31 cellular contexts compared by ENCODE assay signal in genomic region chr16:58649707-58650106, GRCh38.
"Had no signal": no experiment of that assay in that cellular context is flagged by ENCODE, and none has a peak within 500 bp of the region (broad histone marks: within the 10 kb centered on the region; RNA-seq: fewer than 3 reads in every experiment).

No MANE protein-coding gene starts in this region.

- H3K4me1 ChIP-seq: ascending aorta, Peyer's patch had no signal

- H3K4me3 ChIP-seq: ascending aorta, body of pancreas, Peyer's patch had no signal

- FAIRE-seq: bronchial epithelial cell had no signal

- H3K36me3 ChIP-seq: ascending aorta, Peyer's patch had no signal

- H3K27ac Mint-ChIP-seq: activated CD4-positive, alpha-beta memory T cell treated with anti-CD3 and anti-CD28 coated beads for 36 hours; activated CD4-positive, alpha-beta T cell treated with anti-CD3 and anti-CD28 coated beads, Interleukin-2, amount 10 ng/mL, durations not matched to agents 7 days and 5 days; activated naive CD4-positive, alpha-beta T cell treated with anti-CD3 and anti-CD28 coated beads, Interleukin-2, amount 50 U/mL, for 72 hours; activated naive CD8-positive, alpha-beta T cell treated with anti-CD3 and anti-CD28 coated beads, Interleukin-2, amount 50 U/mL, for 24 hours; T-helper 1 cell treated with Interleukin-12 subunit alpha and Interleukin-12 subunit beta and Interleukin-4 antibody, amounts not matched to agents 30 μg/mL and 1 μg/mL, for 36 hours; WTC11 had no signal

- H3K9me3 Mint-ChIP-seq: activated CD4-positive, alpha-beta memory T cell treated with anti-CD3 and anti-CD28 coated beads for 36 hours; activated CD4-positive, alpha-beta T cell treated with anti-CD3 and anti-CD28 coated beads, Interleukin-2, amount 10 ng/mL, durations not matched to agents 7 days and 5 days; activated naive CD4-positive, alpha-beta T cell treated with anti-CD3 and anti-CD28 coated beads, Interleukin-2, amount 50 U/mL, for 72 hours; activated naive CD8-positive, alpha-beta T cell treated with anti-CD3 and anti-CD28 coated beads, Interleukin-2, amount 50 U/mL, for 24 hours; activated T-cell treated with anti-CD3 and anti-CD28 coated beads, Interleukin-2, amount 50 U/mL, for 4 hours; T-helper 1 cell treated with Interleukin-12 subunit alpha and Interleukin-12 subunit beta and Interleukin-4 antibody, amounts not matched to agents 30 μg/mL and 1 μg/mL, for 36 hours; WTC11 had no signal

- H3K9me3 ChIP-seq: ascending aorta, body of pancreas, Peyer's patch had no signal

- H3K4me1 Mint-ChIP-seq: activated CD4-positive, alpha-beta T cell treated with anti-CD3 and anti-CD28 coated beads, Interleukin-2, amount 10 ng/mL, durations not matched to agents 7 days and 5 days; activated naive CD8-positive, alpha-beta T cell treated with anti-CD3 and anti-CD28 coated beads, Interleukin-2, amount 50 U/mL, for 24 hours had no signal

- H3K27me3 ChIP-seq: ascending aorta, body of pancreas, Peyer's patch had no signal

- H3K36me3 Mint-ChIP-seq: activated CD4-positive, alpha-beta memory T cell treated with anti-CD3 and anti-CD28 coated beads for 36 hours; activated naive CD4-positive, alpha-beta T cell treated with anti-CD3 and anti-CD28 coated beads, Interleukin-2, amount 50 U/mL, for 72 hours; WTC11 had no signal

- DNase-seq: activated CD4-positive, alpha-beta memory T cell treated with anti-CD3 and anti-CD28 coated beads for 36 hours; activated CD4-positive, alpha-beta T cell treated with anti-CD3 and anti-CD28 coated beads for 1 hour; activated CD4-positive, alpha-beta T cell treated with anti-CD3 and anti-CD28 coated beads, Interleukin-2, amount 10 ng/mL, durations not matched to agents 7 days and 5 days; activated CD8-positive, alpha-beta memory T cell treated with anti-CD3 and anti-CD28 coated beads for 24 hours; activated effector memory CD4-positive, alpha-beta T cell treated with anti-CD3 and anti-CD28 coated beads, Interleukin-2, amount 50 U/mL, for 16 hours; activated naive CD4-positive, alpha-beta T cell treated with Interleukin-2 at 50 U/mL for 16 hours; activated naive CD8-positive, alpha-beta T cell treated with anti-CD3 and anti-CD28 coated beads, Interleukin-2, amount 50 U/mL, for 24 hours; activated T-cell treated with anti-CD3 and anti-CD28 coated beads, Interleukin-2, amount 50 U/mL, for 4 hours; amniotic stem cell; body of pancreas; central memory CD4-positive, alpha-beta T cell; KG1; MV-4-11; NCI-H1092 treated with DMSO at 0.1 percent for 48 hours; NCI-H1417 treated with DMSO at 0.1 percent for 48 hours; NCI-H1694; NCI-H2029; NCI-H2107; NCI-H2171 treated with DMSO at 0.1 percent for 48 hours; NCI-H226; NCI-H526 treated with DMSO at 0.1 percent for 48 hours; NK-92 treated with Interleukin-12 subunit alpha and Interleukin-12 subunit beta, amount 100 ng/mL, for 24 hours; OCI-M1; Peyer's patch; SHP77 treated with DMSO at 0.1 percent for 48 hours; T-helper 9 cell had no signal

- H3K27me3 Mint-ChIP-seq: activated CD4-positive, alpha-beta memory T cell treated with anti-CD3 and anti-CD28 coated beads for 36 hours; activated naive CD8-positive, alpha-beta T cell treated with anti-CD3 and anti-CD28 coated beads, Interleukin-2, amount 50 U/mL, for 24 hours had no signal

- H3K4me3 Mint-ChIP-seq: activated CD4-positive, alpha-beta memory T cell treated with anti-CD3 and anti-CD28 coated beads for 36 hours; activated CD4-positive, alpha-beta T cell treated with anti-CD3 and anti-CD28 coated beads, Interleukin-2, amount 10 ng/mL, durations not matched to agents 7 days and 5 days; activated naive CD8-positive, alpha-beta T cell treated with anti-CD3 and anti-CD28 coated beads, Interleukin-2, amount 50 U/mL, for 24 hours; activated T-cell treated with anti-CD3 and anti-CD28 coated beads, Interleukin-2, amount 50 U/mL, for 4 hours; T-helper 1 cell treated with Interleukin-12 subunit alpha and Interleukin-12 subunit beta and Interleukin-4 antibody, amounts not matched to agents 30 μg/mL and 1 μg/mL, for 36 hours; WTC11 had no signal

- H3K27ac ChIP-seq: ascending aorta, body of pancreas, Peyer's patch had no signal

- ATAC-seq: activated naive CD4-positive, alpha-beta T cell treated with anti-CD3 and anti-CD28 coated beads, Interleukin-2, amount 50 U/mL, for 72 hours; activated naive CD8-positive, alpha-beta T cell treated with anti-CD3 and anti-CD28 coated beads, Interleukin-2, amount 50 U/mL, for 24 hours; activated T-cell treated with anti-CD3 and anti-CD28 coated beads, Interleukin-2, amount 50 U/mL, for 4 hours; body of pancreas; WTC11 had no signal
